ENCODE assay signal across 17 cellular contexts in genomic region chr15:42363487-42363886, GRCh38.
"Had no signal": no experiment of that assay in that cellular context is flagged by ENCODE, and none has a peak within 500 bp of the region (broad histone marks: within the 10 kb centered on the region; RNA-seq: fewer than 3 reads in every experiment).

No MANE protein-coding gene starts in this region.

- H3K27me3 ChIP-seq: upper lobe of right lung had no signal

- DNase-seq: activated CD4-positive, alpha-beta T cell treated with anti-CD3 and anti-CD28 coated beads, Interleukin-2, amount 50 U/mL, for 1 hour; activated T-cell treated with anti-CD3 and anti-CD28 coated beads, Interleukin-2, amount 50 U/mL, for 1 hour; aorta; islet precursor cell; left colon; mesenchymal stem cell; mucosa of descending colon; occipital lobe; stimulated activated CD4-positive, alpha-beta T cell treated with anti-CD3 and anti-CD28 coated beads, Interleukin-4, amount 100 ng/mL, for 1 hour; stimulated activated naive CD8-positive, alpha-beta T cell treated with anti-CD3 and anti-CD28 coated beads, Interleukin-15, Interleukin-2, amounts not matched to agents 100 U/mL and 50 U/mL, for 24 hours; SW 1271; T-helper 17 cell; upper lobe of right lung had no signal

- H3K27ac ChIP-seq: upper lobe of right lung had no signal

- ATAC-seq: activated CD4-positive, CD25-positive, alpha-beta regulatory T cell treated with anti-CD3 and anti-CD28 coated beads, Interleukin-2, amount 50 U/mL, for 24 hours; activated naive CD4-positive, alpha-beta T cell treated with anti-CD3 and anti-CD28 coated beads, Interleukin-2, amount 50 U/mL, for 72 hours; left colon; mucosa of descending colon; sciatic nerve; stimulated activated naive CD8-positive, alpha-beta T cell treated with anti-CD3 and anti-CD28 coated beads, Interleukin-15, Interleukin-2, amounts not matched to agents 100 U/mL and 50 U/mL, for 24 hours; T-helper 17 cell; upper lobe of right lung had no signal

- H3K4me3 ChIP-seq: mucosa of descending colon, upper lobe of right lung had no signal

- H3K9me3 ChIP-seq: mucosa of descending colon, upper lobe of right lung had no signal

- FAIRE-seq: endometrium had no signal
